Comparison of ENCODE assay signal across 12 cellular contexts in genomic region chr2:25331686-25332365, GRCh38.
DNase-seq lines count a peak whose midpoint lies in the region; ATAC-seq lines count a peak whose summit lies in the region.
"Had no signal": no experiment of that assay in that cellular context is flagged by ENCODE, and none has a peak within 500 bp of the region (broad histone marks: within the 10 kb centered on the region; RNA-seq: fewer than 3 reads in every experiment).

No MANE protein-coding gene starts in this region.

- no peak for ATAC-seq in HG03378 (IDR thresholded peaks at IDR 0.05; ENCODE audit: unreplicated experiment)

- peak overlapping the region; percentile 82 for H3K27ac ChIP-seq in layer of hippocampus (ENCODE audit: low read depth, low read length)

- H3K27me3 ChIP-seq in layer of hippocampus (ENCODE audit: control insufficient read depth, insufficient read depth, low read length): no peaks in the 10 kb centered on the region
- H3K27me3 ChIP-seq: transverse colon had no signal

- DNase-seq in activated CD8-positive, alpha-beta memory T cell treated with anti-CD3 and anti-CD28 coated beads for 4 hours (ENCODE audit: low read depth in 2 of 2): peak; percentile 67 to 74
- DNase-seq in activated CD8-positive, alpha-beta memory T cell treated with anti-CD3 and anti-CD28 coated beads, Interleukin-2, amount 50 U/mL, for 48 hours: no peak
- peak; percentile 69 to 78 for DNase-seq in activated T-cell treated with anti-CD3 and anti-CD28 coated beads, Interleukin-2, amount 50 U/mL, for 48 hours
- peak; percentile 56 to 76 for DNase-seq in stimulated activated CD8-positive, alpha-beta memory T cell treated with anti-CD3 and anti-CD28 coated beads, Interleukin-4, amount 100 ng/mL, for 4 hours (ENCODE audit: low read depth in 2 of 2, low spot score in 1 of 2)
- DNase-seq in HuH-7.5 (ENCODE audit: low spot score) (no peak), NCI-H2081 (lab: John Stamatoyannopoulos, UW) (no peak)
- DNase-seq: GF-D8, MV-4-11, naive B cell, transverse colon had no signal

Comparison
In these comparisons a context has a peak if more than half of its experiments do, and no peak if none do; other contexts are left out.
1. DNase-seq: peak in activated CD8-positive, alpha-beta memory T cell treated with anti-CD3 and anti-CD28 coated beads for 4 hours (2 of 2), activated T-cell treated with anti-CD3 and anti-CD28 coated beads, Interleukin-2, amount 50 U/mL, for 48 hours (2 of 2) and stimulated activated CD8-positive, alpha-beta memory T cell treated with anti-CD3 and anti-CD28 coated beads, Interleukin-4, amount 100 ng/mL, for 4 hours (2 of 2); none in activated CD8-positive, alpha-beta memory T cell treated with anti-CD3 and anti-CD28 coated beads, Interleukin-2, amount 50 U/mL, for 48 hours (single experiment), HuH-7.5 (single experiment) and NCI-H2081 (0 of 2).